Comparison of ENCODE assay signal across 21 cellular contexts in genomic region chr1:162876751-162877150, GRCh38. TPM values are rescaled to one million over a fixed set of nuclear protein-coding genes. Genes with fewer than 3 reads are reported as not detected.
DNase-seq lines count a peak whose midpoint lies in the region; TF ChIP-seq lines count a peak whose summit lies in the region.
"Had no signal": no experiment of that assay in that cellular context is flagged by ENCODE, and none has a peak within 500 bp of the region (broad histone marks: within the 10 kb centered on the region; RNA-seq: fewer than 3 reads in every experiment).

No MANE protein-coding gene starts in this region.

- no peaks in the 10 kb centered on the region for H3F3A ChIP-seq in Loucy (ENCODE audit: low read depth)

- H3K9me3 ChIP-seq in Loucy (ENCODE audit: insufficient read depth, low read depth, low read length) (no peaks in the 10 kb centered on the region), fibroblast of lung (ENCODE audit: control insufficient read depth, insufficient read depth, low read depth, low read length) (no peaks in the 10 kb centered on the region)
- H3K9me3 ChIP-seq: BE2C had no signal

- H2AFZ ChIP-seq in ACC112 (ENCODE audit: low read length, unreplicated experiment) (peak overlapping the region; percentile 77), Loucy (ENCODE audit: low read length) (peak overlapping the region; percentile 80), fibroblast of lung (ENCODE audit: low read length) (peak overlapping the region; percentile 39)

- H3K79me2 ChIP-seq in ACC112 (ENCODE audit: control insufficient read depth, insufficient read depth, low read length, unreplicated experiment) (peaks cover 4% of the 10 kb centered on the region), Loucy (ENCODE audit: insufficient read depth, low read length) (no peaks in the 10 kb centered on the region), fibroblast of lung (ENCODE audit: control insufficient read depth, insufficient read depth, low read length) (no peaks in the 10 kb centered on the region)

- TF ChIP-seq CTCF in Loucy (conservative IDR thresholded peaks at IDR 0.05; ENCODE audit: low read length), result no peak
- TF ChIP-seq CTCF in fibroblast of lung (conservative IDR thresholded peaks at IDR 0.05 in 1 of 2, IDR thresholded peaks at IDR 0.05 in 1 of 2; ENCODE audit: low read depth in 1 of 2, low read length in 2 of 2), result no peak

- peak; percentile 23 for DNase-seq in SK-MEL-5 (ENCODE audit: low read depth, low spot score)
- DNase-seq in fibroblast of lung (ENCODE audit: low read depth in 2 of 2), result no peak
- DNase-seq in activated gamma-delta T cell (lab: John Stamatoyannopoulos, UW), result no peak
- DNase-seq in activated naive CD4-positive, alpha-beta T cell treated with Interleukin-2 at 50 U/mL for 16 hours, result no peak
- DNase-seq in SHP77 treated with DMSO at 0.1 percent for 48 hours (lab: John Stamatoyannopoulos, UW), result no peak
- DNase-seq in NCI-H526 (lab: John Stamatoyannopoulos, UW), result no peak
- DNase-seq: 8988T; BE2C; CD4-positive, CD25-positive, alpha-beta regulatory T cell; COR-L47; NCI-H1417; NCI-H1930; NCI-H345; NCI-H526 treated with DMSO at 0.1 percent for 48 hours; RPMI8226; SIG-M5; SW 1271 had no signal

- H3K9ac ChIP-seq in Loucy (ENCODE audit: low read depth, low read length, poor library complexity, severe bottlenecking), result peak overlapping the region; percentile 11
- H3K9ac ChIP-seq in fibroblast of lung (ENCODE audit: insufficient read depth, low read length), result no peak overlapping the region

- H4K20me1 ChIP-seq in Loucy (ENCODE audit: insufficient read depth, low read length, poor library complexity, severe bottlenecking) (no peaks in the 10 kb centered on the region), fibroblast of lung (ENCODE audit: control insufficient read depth, extremely low read depth, insufficient read depth, low read length) (no peaks in the 10 kb centered on the region)

- H3K36me3 ChIP-seq in ACC112 (ENCODE audit: insufficient read depth, low read length) (0 out of 2 replicates have a peak, but pooled peaks cover 4% of the 10 kb centered on the region), Loucy (ENCODE audit: insufficient read depth, low read length) (no peaks in the 10 kb centered on the region), fibroblast of lung (ENCODE audit: control insufficient read depth, insufficient read depth, low read length) (no peaks in the 10 kb centered on the region)
- H3K36me3 ChIP-seq: BE2C had no signal

- H3K4me2 ChIP-seq in Loucy (ENCODE audit: low read depth, low read length, poor library complexity, severe bottlenecking) (peak overlapping the region; percentile 52), fibroblast of lung (ENCODE audit: extremely low read depth, insufficient read depth, low read length) (no peak overlapping the region)

- H3K4me1 ChIP-seq in ACC112 (ENCODE audit: control insufficient read depth, insufficient read depth, low read length, unreplicated experiment), result peaks cover 60% of the 10 kb centered on the region
- peaks cover 11% of the 10 kb centered on the region for H3K4me1 ChIP-seq in Loucy (ENCODE audit: insufficient read depth, low read length, poor library complexity, severe bottlenecking)
- H3K4me1 ChIP-seq in fibroblast of lung (ENCODE audit: control insufficient read depth, extremely low read depth, insufficient read depth, low read length), result no peaks in the 10 kb centered on the region

- peak overlapping the region; percentile 38; the same call in 1 of the 2 replicates for H3K4me3 ChIP-seq in ACC112 (ENCODE audit: low read depth, low read length)
- peak overlapping the region; percentile 28 for H3K4me3 ChIP-seq in Loucy (ENCODE audit: low read length, poor library complexity, severe bottlenecking)
- H3K4me3 ChIP-seq in fibroblast of lung (replicated peaks in 1 of 4; ENCODE audit: control extremely low read depth in 1 of 4, insufficient read depth in 1 of 4, low read depth in 3 of 4, low read length in 4 of 4), result no peak overlapping the region
- H3K4me3 ChIP-seq: GM12878, K562 had no signal

- in situ Hi-C loops in SK-MEL-5 (cut with HindIII; ENCODE audit: low pct_unique_long_range_greater_than_20kb, low sequenced_read_pairs), result no loop called here

- H3K27me3 ChIP-seq in ACC112 (ENCODE audit: insufficient read depth, low read length) (no peaks in the 10 kb centered on the region), Loucy (ENCODE audit: insufficient read depth, low read length, poor library complexity, severe bottlenecking) (no peaks in the 10 kb centered on the region), fibroblast of lung (ENCODE audit: control insufficient read depth, insufficient read depth, low read length) (no peaks in the 10 kb centered on the region)
- H3K27me3 ChIP-seq: BE2C had no signal

- H3K27ac ChIP-seq in ACC112 (ENCODE audit: low read depth, low read length), result peak overlapping the region; percentile 10
- no peak overlapping the region for H3K27ac ChIP-seq in fibroblast of lung (ENCODE audit: insufficient read depth, low read length)

- no peaks in the 10 kb centered on the region for H3K9me2 ChIP-seq in Loucy (replicated peaks; ENCODE audit: low read depth, low read length)

RNA-seq across cellular contexts. Expression of gene CCDC190, which starts 15.8 kb away (rescaled TPM):
- total RNA-seq in SK-MEL-5 (2014; rRNA removed; shearing (Covaris generic)), result not detected in 2 replicates
- polyA plus RNA-seq in SK-MEL-5 (2015; cell fraction: cytosol; rRNA removed), result not detected in 2 replicates
- polyA plus RNA-seq in SK-MEL-5 (2015; cell fraction: nucleus; rRNA removed), result not detected in 2 replicates
- total RNA-seq in fibroblast of lung, result not detected in 2 replicates
- 0.16 and 0.36 TPM in 2 replicates for polyA plus RNA-seq in fibroblast of lung
- polyA plus RNA-seq in fibroblast of lung (2012), result 0.42 TPM in 1 of 2 replicates, not detected in the other
- polyA minus RNA-seq in fibroblast of lung (ENCODE audit: low replicate concordance), result not detected in 2 replicates
- total RNA-seq: CD4-positive, CD25-positive, alpha-beta regulatory T cell; GM12878; K562 had no signal
- polyA plus RNA-seq: CD4-positive, CD25-positive, alpha-beta regulatory T cell; GM12878; K562 had no signal

Comparison
In these comparisons a context has a peak if more than half of its experiments do, and no peak if none do; other contexts are left out.
1. H3K4me3 ChIP-seq: peak in ACC112 (single experiment) and Loucy (single experiment); none in fibroblast of lung (0 of 4).
2. Peak in every context shown above with its lines, with median percentiles within 50 percentile points of each other: H2AFZ ChIP-seq.